8 cellular contexts compared by ENCODE assay signal in the genomic region with DNA sequence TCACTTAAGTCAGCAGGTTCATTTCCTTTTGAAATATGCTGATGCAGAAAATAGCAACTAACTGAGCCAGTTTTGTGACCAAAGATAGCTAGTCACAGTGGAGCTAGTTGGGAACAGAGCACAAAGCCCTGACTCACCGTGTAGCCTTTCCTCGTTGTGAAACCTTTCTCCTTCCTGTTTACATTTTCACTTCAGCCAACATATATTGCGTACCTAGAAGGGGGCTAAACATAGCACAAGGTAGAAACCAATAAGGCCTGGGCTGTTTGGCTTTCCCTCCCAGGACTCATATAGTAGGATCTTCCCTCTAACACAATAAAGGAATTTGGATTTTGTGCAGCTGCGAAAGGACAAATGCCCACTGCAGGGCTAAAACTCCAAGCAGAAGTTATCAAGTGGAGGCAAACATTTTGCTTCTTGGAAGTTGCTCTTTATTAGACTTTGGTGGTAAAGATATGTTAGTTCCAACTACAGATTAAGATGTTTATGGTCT. TPM values are rescaled to one million over a fixed set of nuclear protein-coding genes. Genes with fewer than 3 reads are reported as not detected.
DNase-seq lines count a peak whose midpoint lies in the region; ATAC-seq and TF ChIP-seq lines count a peak whose summit lies in the region.

No MANE protein-coding gene starts in this region.

- no peak for TF ChIP-seq CTCF in C4-2B (conservative IDR thresholded peaks at IDR 0.05)
- no peak for TF ChIP-seq CTCF in OCI-LY7 (conservative IDR thresholded peaks at IDR 0.05; ENCODE audit: low read length)
- no peak for TF ChIP-seq CTCF in epithelial cell of esophagus (IDR thresholded peaks at IDR 0.05; ENCODE audit: insufficient read depth, low read depth, low read length, missing control alignments)
- TF ChIP-seq CTCF in SK-N-SH (IDR thresholded peaks at IDR 0.05) = no peak
- no peak for TF ChIP-seq CTCF in WERI-Rb-1 (IDR thresholded peaks at IDR 0.05; ENCODE audit: low read depth, low read length)

- no peak overlapping the region for H3K4me2 ChIP-seq in OCI-LY7 (ENCODE audit: low read length)
- H3K4me2 ChIP-seq in trophoblast cell (ENCODE audit: low read length) = no peak overlapping the region
- no peak overlapping the region for H3K4me2 ChIP-seq in SK-N-SH

- H3K4me3 ChIP-seq in OCI-LY7 (ENCODE audit: low read depth, low read length, poor library complexity, severe bottlenecking) = no peak overlapping the region
- H3K4me3 ChIP-seq in epithelial cell of esophagus (ENCODE audit: low read length) = no peak overlapping the region
- H3K4me3 ChIP-seq in trophoblast cell (ENCODE audit: low read depth, low read length) = no peak overlapping the region
- H3K4me3 ChIP-seq in SK-N-SH (ENCODE audit: low read depth in 2 of 2, low read length in 1 of 2) = no peak overlapping the region
- H3K4me3 ChIP-seq in WERI-Rb-1 (ENCODE audit: low read depth, low read length) = no peak overlapping the region

- H4K12ac ChIP-seq in trophoblast cell (ENCODE audit: low read depth, low read length) = no peak overlapping the region

- peak; percentile 99 for ATAC-seq in GM18873 (IDR thresholded peaks at IDR 0.05; ENCODE audit: low FRiP score, unreplicated experiment)
- peak; percentile 95 for ATAC-seq in HG03064 (IDR thresholded peaks at IDR 0.05; ENCODE audit: low read depth, unreplicated experiment)

- no peak overlapping the region for H3K14ac ChIP-seq in trophoblast cell (ENCODE audit: low read length)

- H3F3A ChIP-seq in SK-N-SH (replicated peaks; ENCODE audit: insufficient read depth) = no peaks in the 10 kb centered on the region

- H3K9ac ChIP-seq in trophoblast cell (ENCODE audit: low read length) (no peak overlapping the region), SK-N-SH (no peak overlapping the region)

- H3K4me1 ChIP-seq in OCI-LY7 (ENCODE audit: insufficient read depth, low read length, poor library complexity, severe bottlenecking) (peaks cover 7% of the 10 kb centered on the region), trophoblast cell (ENCODE audit: control insufficient read depth in 1 of 2, insufficient read depth in 2 of 2, low read length in 2 of 2) (peaks cover 0 to 3% of the 10 kb centered on the region in 2 experiments), SK-N-SH (ENCODE audit: control insufficient read depth in 1 of 2, insufficient read depth in 2 of 2, low read depth in 1 of 2, low read length in 1 of 2) (no peaks in the 10 kb centered on the region)

- CTCF ChIA-PET in OCI-LY7 (lab: Charles Lee; ENCODE audit: unreplicated experiment) = no interaction called here
- CTCF ChIA-PET in SK-N-SH (lab: Yijun Ruan, JAX) = interaction anchor here (3.7 kb wide), 1 partner anchor 25 kb away, joined by 13 read pairs; no protein-coding TSS in a partner anchor

- peak overlapping the region; percentile 3 for H4K8ac ChIP-seq in trophoblast cell (ENCODE audit: low read depth, low read length)

- no peak overlapping the region for H2AK5ac ChIP-seq in trophoblast cell (ENCODE audit: low read length)

- no peak overlapping the region for H3K4ac ChIP-seq in trophoblast cell (ENCODE audit: low read depth, low read length)

- H2BK120ac ChIP-seq in trophoblast cell (ENCODE audit: insufficient read depth, low read length, poor library complexity) = peak overlapping the region; percentile 26

- no CpG with 5 or more reads among the region's 4 CpGs for WGBS in trophoblast cell (ENCODE audit: extremely low coverage, insufficient coverage, insufficient read length)
- 79% methylated on average over 4 of the region's 4 CpGs for WGBS in SK-N-SH (ENCODE audit: low lambda C conversion rate)

- no peaks in the 10 kb centered on the region for H3K36me3 ChIP-seq in OCI-LY7 (ENCODE audit: insufficient read depth, low read length)
- no peaks in the 10 kb centered on the region for H3K36me3 ChIP-seq in trophoblast cell (ENCODE audit: control insufficient read depth in 1 of 2, insufficient read depth in 2 of 2, low read length in 2 of 2)
- H3K36me3 ChIP-seq in SK-N-SH (replicated peaks in 1 of 2; ENCODE audit: control insufficient read depth in 1 of 2, insufficient read depth in 2 of 2, low read length in 1 of 2) = no peaks in the 10 kb centered on the region
- no peaks in the 10 kb centered on the region for H3K36me3 ChIP-seq in WERI-Rb-1

- H3K9me2 ChIP-seq in OCI-LY7 (ENCODE audit: insufficient read depth, low read length) = no peaks in the 10 kb centered on the region
- H3K9me2 ChIP-seq in SK-N-SH = no peaks in the 10 kb centered on the region

- peaks cover 1% of the 10 kb centered on the region for H3K79me1 ChIP-seq in trophoblast cell (ENCODE audit: low read length)

- no peak overlapping the region for H3K23ac ChIP-seq in trophoblast cell (ENCODE audit: low read length)

- POLR2A ChIA-PET in OCI-LY7 (lab: Charles Lee) = interaction anchor here (0.7 to 1.3 kb wide), 4 partner anchors 11 to 120 kb away, joined by 3 to 4 read pairs (median 3); no protein-coding TSS in a partner anchor
- POLR2A ChIA-PET in SK-N-SH (lab: Yijun Ruan, JAX) = no interaction called here

- BruUV-seq in OCI-LY7 (replicated peaks; lab: Mats Ljungman, UMichigan) = no TSS peak

- H2BK12ac ChIP-seq in trophoblast cell (ENCODE audit: low read length) = no peak overlapping the region

- no peaks in the 10 kb centered on the region for H3K79me2 ChIP-seq in OCI-LY7 (ENCODE audit: insufficient read depth, low read depth, low read length)
- H3K79me2 ChIP-seq in trophoblast cell (ENCODE audit: control insufficient read depth, insufficient read depth, low read length, poor library complexity) = no peaks in the 10 kb centered on the region
- no peaks in the 10 kb centered on the region for H3K79me2 ChIP-seq in SK-N-SH (ENCODE audit: insufficient read depth)

- no peak overlapping the region for H4K91ac ChIP-seq in trophoblast cell (ENCODE audit: low read depth, low read length)

- H3K27ac ChIP-seq in C4-2B = peak overlapping the region; percentile 52
- H3K27ac ChIP-seq in OCI-LY7 (ENCODE audit: low read depth, low read length, poor library complexity, severe bottlenecking) = no peak overlapping the region
- H3K27ac ChIP-seq in trophoblast cell (ENCODE audit: low read depth, low read length) = peak overlapping the region; percentile 51
- no peak overlapping the region for H3K27ac ChIP-seq in SK-N-SH (ENCODE audit: low read depth in 2 of 2, low read length in 1 of 2)
- no peak overlapping the region for H3K27ac ChIP-seq in WERI-Rb-1

- H4K20me1 ChIP-seq in OCI-LY7 (ENCODE audit: insufficient read depth, low read length) (no peaks in the 10 kb centered on the region), SK-N-SH (ENCODE audit: insufficient read depth) (no peaks in the 10 kb centered on the region)

- H2AFZ ChIP-seq in OCI-LY7 (ENCODE audit: low read length) (no peak overlapping the region), trophoblast cell (ENCODE audit: insufficient read depth, low read length, poor library complexity) (no peak overlapping the region), SK-N-SH (ENCODE audit: low read depth) (no peak overlapping the region)

- H3K9me3 ChIP-seq in OCI-LY7 (ENCODE audit: low read length) (no peaks in the 10 kb centered on the region), trophoblast cell (ENCODE audit: insufficient read depth, low read depth, low read length) (no peaks in the 10 kb centered on the region), SK-N-SH (no peaks in the 10 kb centered on the region), WERI-Rb-1 (ENCODE audit: severe bottlenecking) (no peaks in the 10 kb centered on the region)

- no peak for TF ChIP-seq EP300 in SK-N-SH (IDR thresholded peaks at IDR 0.05; ENCODE audit: borderline replicate concordance in 1 of 2, low read depth in 1 of 2, low read length in 1 of 2)

- intact Hi-C loops in OCI-LY7 (cut with micrococcal nuclease; ENCODE audit: unreplicated experiment) = no loop called here

- no peak overlapping the region for H3K18ac ChIP-seq in trophoblast cell (ENCODE audit: low read length)

- DNase-seq in OCI-LY7 (ENCODE audit: low spot score) (peak; percentile 44), epithelial cell of esophagus (ENCODE audit: low read depth) (peak; percentile 94), trophoblast cell (peak; percentile 79 to 92), SK-N-SH (no peak), WERI-Rb-1 (no peak)

- no peak for TF ChIP-seq RAD21 in SK-N-SH (IDR thresholded peaks at IDR 0.05; ENCODE audit: low read length)

- no peaks in the 10 kb centered on the region for H3K27me3 ChIP-seq in trophoblast cell (ENCODE audit: insufficient read depth, low read length)
- H3K27me3 ChIP-seq in SK-N-SH (ENCODE audit: insufficient read depth) = no peaks in the 10 kb centered on the region
- no peaks in the 10 kb centered on the region for H3K27me3 ChIP-seq in WERI-Rb-1 (ENCODE audit: insufficient read depth, low read depth, severe bottlenecking)

- no peak overlapping the region for H2BK5ac ChIP-seq in trophoblast cell (ENCODE audit: low read depth, low read length, poor library complexity)

TF ChIP-seq in SK-N-SH, 30 proteins besides CTCF, POLR2A, EP300 and RAD21 (continues in another document):
- TF ChIP-seq, protein P1, sequence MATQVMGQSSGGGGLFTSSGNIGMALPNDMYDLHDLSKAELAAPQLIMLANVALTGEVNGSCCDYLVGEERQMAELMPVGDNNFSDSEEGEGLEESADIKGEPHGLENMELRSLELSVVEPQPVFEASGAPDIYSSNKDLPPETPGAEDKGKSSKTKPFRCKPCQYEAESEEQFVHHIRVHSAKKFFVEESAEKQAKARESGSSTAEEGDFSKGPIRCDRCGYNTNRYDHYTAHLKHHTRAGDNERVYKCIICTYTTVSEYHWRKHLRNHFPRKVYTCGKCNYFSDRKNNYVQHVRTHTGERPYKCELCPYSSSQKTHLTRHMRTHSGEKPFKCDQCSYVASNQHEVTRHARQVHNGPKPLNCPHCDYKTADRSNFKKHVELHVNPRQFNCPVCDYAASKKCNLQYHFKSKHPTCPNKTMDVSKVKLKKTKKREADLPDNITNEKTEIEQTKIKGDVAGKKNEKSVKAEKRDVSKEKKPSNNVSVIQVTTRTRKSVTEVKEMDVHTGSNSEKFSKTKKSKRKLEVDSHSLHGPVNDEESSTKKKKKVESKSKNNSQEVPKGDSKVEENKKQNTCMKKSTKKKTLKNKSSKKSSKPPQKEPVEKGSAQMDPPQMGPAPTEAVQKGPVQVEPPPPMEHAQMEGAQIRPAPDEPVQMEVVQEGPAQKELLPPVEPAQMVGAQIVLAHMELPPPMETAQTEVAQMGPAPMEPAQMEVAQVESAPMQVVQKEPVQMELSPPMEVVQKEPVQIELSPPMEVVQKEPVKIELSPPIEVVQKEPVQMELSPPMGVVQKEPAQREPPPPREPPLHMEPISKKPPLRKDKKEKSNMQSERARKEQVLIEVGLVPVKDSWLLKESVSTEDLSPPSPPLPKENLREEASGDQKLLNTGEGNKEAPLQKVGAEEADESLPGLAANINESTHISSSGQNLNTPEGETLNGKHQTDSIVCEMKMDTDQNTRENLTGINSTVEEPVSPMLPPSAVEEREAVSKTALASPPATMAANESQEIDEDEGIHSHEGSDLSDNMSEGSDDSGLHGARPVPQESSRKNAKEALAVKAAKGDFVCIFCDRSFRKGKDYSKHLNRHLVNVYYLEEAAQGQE (IDR thresholded peaks at IDR 0.05; ENCODE audit: low read depth, low read length) = no peak
- no peak for TF ChIP-seq TCF12 (IDR thresholded peaks at IDR 0.05)

RNA-seq across cellular contexts. Expression of gene LPIN2, which starts 24.5 kb away (rescaled TPM):
- 18.7 and 20.1 TPM in 2 replicates for total RNA-seq in OCI-LY7 (2014; rRNA removed; shearing (Covaris generic))
- total RNA-seq in OCI-LY7 (2022) = 16.9 and 18.9 TPM in 2 replicates
- polyA plus RNA-seq in trophoblast cell (2013) = 15.7 and 16.3 TPM in 2 replicates
- polyA plus RNA-seq in SK-N-SH (2012; rRNA removed) = 19.3 and 20.3 TPM in 2 replicates
- 18.9 and 20.5 TPM in 2 replicates for polyA plus RNA-seq in SK-N-SH (2012; cell fraction: cytosol; rRNA removed)
- 17.1 and 27.5 TPM in 2 replicates for polyA plus RNA-seq in SK-N-SH (2012; cell fraction: nucleus; rRNA removed)

Comparison
In these comparisons a context has a peak if more than half of its experiments do, and no peak if none do; other contexts are left out.
1. H3K27ac ChIP-seq: peak in C4-2B (single experiment) and trophoblast cell (single experiment); none in OCI-LY7 (single experiment), SK-N-SH (0 of 2) and WERI-Rb-1 (single experiment).
2. DNase-seq: peak in OCI-LY7 (single experiment), epithelial cell of esophagus (single experiment) and trophoblast cell (2 of 2); none in SK-N-SH (single experiment) and WERI-Rb-1 (single experiment).